In the genomic region with DNA sequence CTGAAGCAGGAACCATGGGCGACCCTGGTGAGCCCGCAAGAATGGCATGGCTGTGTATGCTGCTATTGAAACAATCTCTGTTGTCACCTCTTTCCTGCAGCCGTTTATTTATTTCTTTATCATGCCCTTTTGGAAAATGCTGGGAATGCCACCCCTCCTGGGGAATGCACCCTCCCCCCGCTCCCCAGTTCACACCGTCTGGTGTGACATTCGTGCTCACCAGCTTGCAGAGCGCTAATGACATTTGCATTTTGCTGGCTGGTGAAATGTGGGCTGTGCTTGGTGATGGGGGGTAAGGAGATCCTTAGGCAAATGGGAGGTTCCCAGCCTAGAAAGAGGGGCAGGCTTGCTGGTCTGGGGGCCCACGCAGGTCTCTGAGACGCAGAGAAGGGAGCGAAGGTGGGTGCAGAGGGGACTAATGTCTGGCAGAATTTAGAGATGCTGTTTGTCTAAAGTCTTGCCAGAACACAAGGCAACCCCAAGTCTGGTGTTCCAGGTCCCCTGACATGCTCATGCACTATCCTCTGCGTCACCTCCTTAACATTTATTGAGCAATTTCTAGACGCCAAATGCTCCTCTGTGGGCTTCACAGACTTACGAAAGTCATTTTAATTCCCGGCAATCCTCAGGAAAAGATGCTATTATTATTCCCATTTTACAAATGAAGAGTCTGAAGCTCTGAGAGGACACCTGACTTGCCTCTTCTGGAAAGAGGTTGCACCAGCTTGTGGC, we compare ENCODE assay signal across 14 cellular contexts.
DNase-seq lines count a peak whose midpoint lies in the region; ATAC-seq and TF ChIP-seq lines count a peak whose summit lies in the region.
"Had no signal": no experiment of that assay in that cellular context is flagged by ENCODE, and none has a peak within 500 bp of the region (broad histone marks: within the 10 kb centered on the region; RNA-seq: fewer than 3 reads in every experiment).

No MANE protein-coding gene starts in this region.

- no peaks in the 10 kb centered on the region for H3K79me1 ChIP-seq in IMR-90 (ENCODE audit: low read depth in 1 of 2, low read length in 2 of 2)

- dilution Hi-C loops in IMR-90 (cut with HindIII; ENCODE audit: low sequenced_read_pairs, unreplicated experiment) = no loop called here

- TF ChIP-seq POLR2A in IMR-90 (IDR thresholded peaks at IDR 0.05; ENCODE audit: low read depth, low read length) = no peak
- no peak for TF ChIP-seq POLR2A in esophagus squamous epithelium (IDR thresholded peaks at IDR 0.05)

- H3K56ac ChIP-seq in IMR-90 (ENCODE audit: extremely low read depth, insufficient read depth, low read length) = no peak overlapping the region

- peak overlapping the region; percentile 66; the same call in 1 of the 3 replicates for H2BK15ac ChIP-seq in IMR-90 (ENCODE audit: low read depth, low read length)

- peaks cover 36% of the 10 kb centered on the region for H3K4me1 Mint-ChIP-seq in activated CD8-positive, alpha-beta memory T cell treated with anti-CD3 and anti-CD28 coated beads, Interleukin-2, amount 10 ng/mL, durations not matched to agents 7 days and 5 days

- POLR2A ChIA-PET in IMR-90 (lab: Charles Lee; ENCODE audit: unreplicated experiment) = no interaction called here

- intact Hi-C loops in IMR-90 (cut with micrococcal nuclease) (no loop called here), esophagus squamous epithelium (cut with DNase I) (no loop called here), aorta (cut with DNase I) (no loop called here)

- peak overlapping the region; percentile 44; the same call in 1 of the 2 replicates for H3K4ac ChIP-seq in IMR-90 (ENCODE audit: low read depth, low read length)

- TF ChIP-seq CTCF in IMR-90 (conservative IDR thresholded peaks at IDR 0.05; ENCODE audit: low read depth, low read length) (no peak), esophagus squamous epithelium (IDR thresholded peaks at IDR 0.05) (no peak)

- H3K9me3 ChIP-seq in BLaER1 (no peaks in the 10 kb centered on the region), IMR-90 (ENCODE audit: control insufficient read depth, insufficient read depth, low read length) (no peaks in the 10 kb centered on the region), esophagus squamous epithelium (no peaks in the 10 kb centered on the region), muscle layer of colon (ENCODE audit: low read length) (no peaks in the 10 kb centered on the region), aorta (ENCODE audit: control insufficient read depth, low read length) (no peaks in the 10 kb centered on the region)
- H3K9me3 ChIP-seq: right lobe of liver, testis had no signal

- no peak overlapping the region for H4K8ac ChIP-seq in IMR-90 (ENCODE audit: low read depth in 2 of 2, low read length in 2 of 2)

- no peak overlapping the region for H3K18ac ChIP-seq in IMR-90 (ENCODE audit: low read depth, low read length)

- in situ Hi-C loops in IMR-90 (cut with MboI; ENCODE audit: low sequenced_read_pairs) = no loop called here

- no peak for TF ChIP-seq RAD21 in IMR-90 (IDR thresholded peaks at IDR 0.05; ENCODE audit: low read length)

- H3K23ac ChIP-seq in IMR-90 (ENCODE audit: low read depth, low read length) = no peak overlapping the region

- no peak overlapping the region for H2AK9ac ChIP-seq in IMR-90 (replicated peaks; ENCODE audit: low read depth, low read length, poor library complexity)

- H3K9me1 ChIP-seq in IMR-90 (ENCODE audit: insufficient read depth, low read length) = peaks cover 12% of the 10 kb centered on the region

- peaks cover 55% of the 10 kb centered on the region for H3K4me1 ChIP-seq in BLaER1
- H3K4me1 ChIP-seq in IMR-90 (ENCODE audit: control insufficient read depth, insufficient read depth, low read length) = peaks cover 29% of the 10 kb centered on the region
- peaks cover 0 to 19% (median 11%) of the 10 kb centered on the region in 3 donors for H3K4me1 ChIP-seq in esophagus squamous epithelium
- peaks cover 63% of the 10 kb centered on the region for H3K4me1 ChIP-seq in muscle layer of colon (ENCODE audit: insufficient read depth, low read length)
- H3K4me1 ChIP-seq in aorta (ENCODE audit: control insufficient read depth in 1 of 2, insufficient read depth in 2 of 2, low read length in 2 of 2) = no peaks in the 10 kb centered on the region
- H3K4me1 ChIP-seq: right lobe of liver had no signal

- H3K27ac Mint-ChIP-seq in activated CD8-positive, alpha-beta memory T cell treated with anti-CD3 and anti-CD28 coated beads, Interleukin-2, amount 10 ng/mL, durations not matched to agents 7 days and 5 days = no peak overlapping the region
- H3K27ac Mint-ChIP-seq: activated B cell treated with CpG ODN at 0.5 μM for 24 hours had no signal

- no peak for DNase-seq in IMR-90
- DNase-seq in esophagus squamous epithelium (lab: John Stamatoyannopoulos, UW) = no peak
- DNase-seq in RPMI8226 = no peak
- DNase-seq in activated CD8-positive, alpha-beta memory T cell treated with anti-CD3 and anti-CD28 coated beads, Interleukin-2, amount 10 ng/mL, durations not matched to agents 7 days and 5 days = no peak
- no peak for DNase-seq in stimulated activated CD4-positive, alpha-beta T cell treated with anti-CD3 and anti-CD28 coated beads, Interleukin-15, amount 100 ng/mL, for 24 hours
- no peak for DNase-seq in aorta
- DNase-seq: activated B cell treated with CpG ODN at 0.5 μM for 24 hours; activated effector memory CD4-positive, alpha-beta T cell treated with Interleukin-2 at 50 U/mL for 16 hours; amniotic stem cell; right lobe of liver; stimulated activated CD4-positive, alpha-beta T cell treated with anti-CD3 and anti-CD28 coated beads, Interleukin-4, amount 100 ng/mL, for 24 hours; testis had no signal

- CTCF ChIA-PET in IMR-90 (lab: Yijun Ruan, JAX) = no interaction called here
- CTCF ChIA-PET in activated CD8-positive, alpha-beta memory T cell treated with anti-CD3 and anti-CD28 coated beads, Interleukin-2, amount 10 ng/mL, durations not matched to agents 7 days and 5 days (lab: Charles Lee) = no interaction called here

- H3K27me3 Mint-ChIP-seq in activated CD8-positive, alpha-beta memory T cell treated with anti-CD3 and anti-CD28 coated beads, Interleukin-2, amount 10 ng/mL, durations not matched to agents 7 days and 5 days = peaks cover 67% of the 10 kb centered on the region

- peak overlapping the region; percentile 55; the same call in 1 of the 2 replicates for H4K91ac ChIP-seq in IMR-90 (ENCODE audit: insufficient read depth, low read depth, low read length)

- H4K5ac ChIP-seq in IMR-90 (ENCODE audit: low read depth, low read length) = 0 out of 2 replicates have a peak overlapping the region, but pooled peaks have one; percentile 13

- no peaks in the 10 kb centered on the region for H3K36me3 ChIP-seq in BLaER1
- H3K36me3 ChIP-seq in IMR-90 (ENCODE audit: control insufficient read depth, insufficient read depth, low read length) = no peaks in the 10 kb centered on the region
- H3K36me3 ChIP-seq in esophagus squamous epithelium = no peaks in the 10 kb centered on the region
- H3K36me3 ChIP-seq in muscle layer of colon (ENCODE audit: insufficient read depth, low read length) = peaks cover 6% of the 10 kb centered on the region
- H3K36me3 ChIP-seq in aorta (ENCODE audit: control insufficient read depth in 1 of 2, insufficient read depth in 2 of 2, low read length in 1 of 2) = no peaks in the 10 kb centered on the region
- H3K36me3 ChIP-seq: right lobe of liver had no signal

- H3K9me3 Mint-ChIP-seq in activated CD8-positive, alpha-beta memory T cell treated with anti-CD3 and anti-CD28 coated beads, Interleukin-2, amount 10 ng/mL, durations not matched to agents 7 days and 5 days (ENCODE audit: low read depth) = no peaks in the 10 kb centered on the region
- H3K9me3 Mint-ChIP-seq: activated B cell treated with CpG ODN at 0.5 μM for 24 hours had no signal

- no peak overlapping the region for H2BK5ac ChIP-seq in IMR-90 (ENCODE audit: low read depth, low read length, poor library complexity, severe bottlenecking)

- no peak for ATAC-seq in IMR-90 (ENCODE audit: low read depth)
- ATAC-seq in activated CD8-positive, alpha-beta memory T cell treated with anti-CD3 and anti-CD28 coated beads, Interleukin-2, amount 10 ng/mL, durations not matched to agents 7 days and 5 days = no peak
- ATAC-seq in aorta (ENCODE audit: low FRiP score) = no peak
- ATAC-seq: right lobe of liver had no signal

- no peak overlapping the region for H3K9ac ChIP-seq in BLaER1
- H3K9ac ChIP-seq in IMR-90 (ENCODE audit: low read depth, low read length) = no peak overlapping the region
- H3K9ac ChIP-seq in muscle layer of colon (ENCODE audit: low read length) = no peak overlapping the region

- peak overlapping the region; percentile 56 for H2AK5ac ChIP-seq in IMR-90 (ENCODE audit: low read depth, low read length)

- H3K14ac ChIP-seq in IMR-90 (replicated peaks; ENCODE audit: low read depth, low read length) = no peak overlapping the region

- no peaks in the 10 kb centered on the region for H3K36me3 Mint-ChIP-seq in activated CD8-positive, alpha-beta memory T cell treated with anti-CD3 and anti-CD28 coated beads, Interleukin-2, amount 10 ng/mL, durations not matched to agents 7 days and 5 days

- WGBS in IMR-90 (ENCODE audit: extremely low coverage in 2 of 2, insufficient read length in 1 of 2), 2 experiments = no CpG with 5 or more reads among the region's 14 CpGs
- WGBS in esophagus squamous epithelium, 2 donors = 81 to 86% methylated on average over 9 to 13 of the region's 14 CpGs
- 94% methylated on average over 14 of the region's 14 CpGs for WGBS in aorta, 2 donors

- H4K20me1 ChIP-seq in BLaER1 (peaks cover 17% of the 10 kb centered on the region; the same call in 1 of the 2 replicates), IMR-90 (ENCODE audit: insufficient read depth, low read length) (no peaks in the 10 kb centered on the region; the same call in 1 of the 2 replicates)

- no TSS peak for BruUV-seq in IMR-90 (replicated peaks; lab: Mats Ljungman, UMichigan)

- no peak overlapping the region for H3K4me3 ChIP-seq in BLaER1
- H3K4me3 ChIP-seq in IMR-90 (ENCODE audit: insufficient read depth, low read depth, low read length) = no peak overlapping the region
- H3K4me3 ChIP-seq in esophagus squamous epithelium = no peak overlapping the region
- no peak overlapping the region for H3K4me3 ChIP-seq in muscle layer of colon (ENCODE audit: low read depth in 1 of 2, low read length in 2 of 2)
- no peak overlapping the region for H3K4me3 ChIP-seq in aorta (ENCODE audit: low read length in 2 of 2)
- H3K4me3 ChIP-seq: right lobe of liver, testis had no signal

- no peak overlapping the region for H3K4me3 Mint-ChIP-seq in activated CD8-positive, alpha-beta memory T cell treated with anti-CD3 and anti-CD28 coated beads, Interleukin-2, amount 10 ng/mL, durations not matched to agents 7 days and 5 days
- H3K4me3 Mint-ChIP-seq: activated B cell treated with CpG ODN at 0.5 μM for 24 hours had no signal

- peak overlapping the region; percentile 56 for H3K4me2 ChIP-seq in BLaER1
- no peak overlapping the region for H3K4me2 ChIP-seq in IMR-90 (ENCODE audit: low read depth, low read length)

- H3K27ac ChIP-seq in BLaER1 = 0 out of 2 replicates have a peak overlapping the region, but pooled peaks have one; percentile 66
- no peak overlapping the region for H3K27ac ChIP-seq in IMR-90 (ENCODE audit: insufficient read depth, low read length)
- peak overlapping the region in 3 of 4 donors; percentile 30 to 36 (median 32) for H3K27ac ChIP-seq in esophagus squamous epithelium
- H3K27ac ChIP-seq in muscle layer of colon (ENCODE audit: low read depth, low read length) = peak overlapping the region; percentile 66
- no peak overlapping the region for H3K27ac ChIP-seq in aorta (ENCODE audit: low read depth in 1 of 2, low read length in 2 of 2)
- H3K27ac ChIP-seq: right lobe of liver, testis had no signal

- H3K27me3 ChIP-seq in BLaER1 (peaks cover 23% of the 10 kb centered on the region), IMR-90 (ENCODE audit: control insufficient read depth, insufficient read depth, low read length) (peaks cover 14% of the 10 kb centered on the region), esophagus squamous epithelium (peaks cover 0 to 5% (median 0%) of the 10 kb centered on the region in 4 donors), muscle layer of colon (ENCODE audit: control insufficient read depth in 1 of 2, insufficient read depth in 2 of 2, low read length in 2 of 2) (no peaks in the 10 kb centered on the region), aorta (ENCODE audit: control insufficient read depth in 1 of 2, insufficient read depth in 2 of 2, low read length in 1 of 2) (no peaks in the 10 kb centered on the region)
- H3K27me3 ChIP-seq: right lobe of liver, testis had no signal

- peak overlapping the region; percentile 28; the same call in 1 of the 2 replicates for H2BK120ac ChIP-seq in IMR-90 (ENCODE audit: low read depth, low read length)

- H2BK20ac ChIP-seq in IMR-90 (ENCODE audit: low read depth, low read length) = 0 out of 2 replicates have a peak overlapping the region, but pooled peaks have one; percentile 14

- no peak overlapping the region for H2AFZ ChIP-seq in IMR-90 (replicated peaks; ENCODE audit: low read length, poor library complexity)

Comparison
In these comparisons a context has a peak if more than half of its experiments do, and no peak if none do; other contexts are left out.
1. H3K27ac ChIP-seq: peak in BLaER1 (single experiment), esophagus squamous epithelium (3 of 4) and muscle layer of colon (single experiment); none in IMR-90 (single experiment) and aorta (0 of 2).